In the genomic region with DNA sequence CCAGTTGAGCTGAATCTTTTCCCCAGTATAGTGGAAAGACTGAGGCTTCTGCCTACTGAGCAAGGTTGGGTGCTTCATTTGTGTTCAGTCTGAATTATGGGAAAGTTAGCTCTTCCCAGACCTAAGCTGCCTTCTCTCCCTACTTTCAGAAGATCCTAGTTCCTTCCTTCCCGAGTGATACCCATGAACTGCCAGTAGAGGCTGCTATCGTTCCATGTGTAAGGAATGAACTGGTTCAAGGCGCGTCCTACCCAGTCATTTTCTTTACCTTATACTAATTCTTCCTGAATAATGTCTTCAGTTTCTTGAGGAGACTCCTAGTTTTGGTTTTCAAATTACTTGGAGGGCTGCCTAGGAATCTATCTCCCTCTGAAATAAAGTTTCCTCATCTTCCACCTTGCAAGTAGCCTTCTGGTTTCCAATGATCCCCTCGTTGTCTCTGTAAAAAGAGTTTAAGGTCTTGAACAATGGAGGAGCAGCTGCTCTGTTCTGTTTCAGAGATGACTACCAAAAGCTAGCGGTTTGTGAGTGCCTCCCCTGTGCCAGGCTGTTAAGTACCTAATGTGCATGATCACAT, we compare ENCODE assay signal across 9 cellular contexts.
A peak's percentile ranks its signal among the peaks of the same experiment; 100 is the strongest.
DNase-seq lines count a peak whose midpoint lies in the region; ATAC-seq and TF ChIP-seq lines count a peak whose summit lies in the region.
"Had no signal": no experiment of that assay in that cellular context is flagged by ENCODE, and none has a peak within 500 bp of the region (broad histone marks: within the 10 kb centered on the region; RNA-seq: fewer than 3 reads in every experiment).

No MANE protein-coding gene starts in this region.

- TF ChIP-seq CTCF in AG04449 (IDR thresholded peaks at IDR 0.05; ENCODE audit: insufficient read depth, low read length, missing control alignments) = peak; percentile 94
- TF ChIP-seq CTCF in GM12865 (IDR thresholded peaks at IDR 0.05; ENCODE audit: insufficient read depth, low read depth, low read length, missing control alignments) = peak; percentile 81

- ATAC-seq in HG02678 (IDR thresholded peaks at IDR 0.05; ENCODE audit: unreplicated experiment) = no peak
- no peak for ATAC-seq in HG03460 (IDR thresholded peaks at IDR 0.05; ENCODE audit: unreplicated experiment)

- H3K4me3 ChIP-seq in AG04449 (ENCODE audit: low read depth, low read length) (no peak overlapping the region), GM12865 (ENCODE audit: low read depth, low read length) (no peak overlapping the region), subcutaneous abdominal adipose tissue (ENCODE audit: low read depth in 1 of 5, low read length in 5 of 5) (no peak overlapping the region)

- peak overlapping the region in 2 of 5 donors; percentile 11 to 38 for H3K9ac ChIP-seq in subcutaneous abdominal adipose tissue (ENCODE audit: low read length in 5 of 5)

- no peaks in the 10 kb centered on the region for H3K9me3 ChIP-seq in subcutaneous abdominal adipose tissue (ENCODE audit: control insufficient read depth in 5 of 5, low read length in 5 of 5)

- POLR2A ChIA-PET in AG04449 (lab: Yijun Ruan, JAX) = interaction anchor here (0.9 to 2.0 kb wide), 2 partner anchors 20 to 86 kb away, joined by 3 to 5 read pairs; a partner anchor contains a TSS

- DNase-seq in AG04449 (ENCODE audit: low read depth, low spot score) (no peak), GM12865 (ENCODE audit: low read depth) (peak; percentile 37), NCI-H2171 treated with DMSO at 0.1 percent for 48 hours (lab: John Stamatoyannopoulos, UW) (peak; percentile 70), astrocyte of the hippocampus (ENCODE audit: low read depth, low spot score) (peak; percentile 73), iPS-NIHi11 (ENCODE audit: low spot score) (peak; percentile 84)

- H3K36me3 ChIP-seq in subcutaneous abdominal adipose tissue (ENCODE audit: control insufficient read depth in 5 of 5, insufficient read depth in 5 of 5, low read length in 5 of 5) = peaks cover 16 to 73% (median 56%) of the 10 kb centered on the region in 5 donors

- CTCF ChIA-PET in AG04449 (lab: Yijun Ruan, JAX) = interaction anchor here (0.7 to 8.8 kb wide), 32 partner anchors 9 to 285 kb away, joined by 3 to 241 read pairs (median 4); a partner anchor contains a TSS

- peaks cover 12 to 51% (median 43%) of the 10 kb centered on the region in 5 donors for H3K4me1 ChIP-seq in subcutaneous abdominal adipose tissue (ENCODE audit: control insufficient read depth in 5 of 5, insufficient read depth in 5 of 5, low read length in 5 of 5)

- H3K27me3 ChIP-seq in subcutaneous abdominal adipose tissue (ENCODE audit: control insufficient read depth in 5 of 5, insufficient read depth in 4 of 5, low read length in 5 of 5) = no peaks in the 10 kb centered on the region

- H3K27ac ChIP-seq in subcutaneous abdominal adipose tissue (ENCODE audit: low read depth, low read length) = peak overlapping the region; percentile 90
- H3K27ac ChIP-seq: epithelial cell of prostate had no signal
